Comparison of ENCODE assay signal across 1 cellular context in genomic region chr2:88691339-88692183, GRCh38.
TF ChIP-seq lines count a peak whose summit lies in the region.

Gene RPIA, plus strand, starts transcription at chr2:88691673. Its CDS starts 26 bp downstream, at chr2:88691699.

TF ChIP-seq in HepG2, 621 proteins besides CTCF, POLR2A, EP300 and RAD21 (continued from another document and continues in another):
- TF ChIP-seq GLMP (CRISPR knock-in tag; IDR thresholded peaks at IDR 0.05; ENCODE audit: borderline replicate concordance): 0 out of 2 replicates have a peak, but pooled peaks have one; percentile 52
- TF ChIP-seq TEAD3 (CRISPR knock-in tag; optimal IDR thresholded peaks at IDR 0.05; ENCODE audit: borderline replicate concordance): peak; percentile 89
- 0 out of 2 replicates have a peak, but pooled peaks have one; percentile 16 for TF ChIP-seq HHEX (CRISPR knock-in tag; IDR thresholded peaks at IDR 0.05)
- peak; percentile 94; the same call in 1 of the 2 replicates for TF ChIP-seq ZNF343 (CRISPR knock-in tag; IDR thresholded peaks at IDR 0.05)
- TF ChIP-seq ZNF543 (CRISPR knock-in tag; IDR thresholded peaks at IDR 0.05): peak; percentile 65; the same call in 1 of the 2 replicates
- TF ChIP-seq THRA (CRISPR knock-in tag; IDR thresholded peaks at IDR 0.05; ENCODE audit: borderline replicate concordance): peak; percentile 52; the same call in 1 of the 2 replicates
- TF ChIP-seq ZNF496 (CRISPR knock-in tag; IDR thresholded peaks at IDR 0.05; ENCODE audit: insufficient replicate concordance): no peak
- TF ChIP-seq ZNF510 (CRISPR knock-in tag; IDR thresholded peaks at IDR 0.05; ENCODE audit: low read depth): 0 out of 2 replicates have a peak, but pooled peaks have one; percentile 75
- no peak for TF ChIP-seq ZNF660 (CRISPR knock-in tag; IDR thresholded peaks at IDR 0.05; ENCODE audit: borderline replicate concordance, low read depth)
- TF ChIP-seq TRAFD1 (CRISPR knock-in tag; IDR thresholded peaks at IDR 0.05; ENCODE audit: borderline replicate concordance): peak; percentile 33; the same call in 1 of the 2 replicates
- peak; percentile 89 for TF ChIP-seq ZXDC (CRISPR knock-in tag; IDR thresholded peaks at IDR 0.05)
- TF ChIP-seq NFAT5 (CRISPR knock-in tag; IDR thresholded peaks at IDR 0.05): peak; percentile 96; the same call in 1 of the 2 replicates
- peak; percentile 72 for TF ChIP-seq ZBTB38 (CRISPR knock-in tag; IDR thresholded peaks at IDR 0.05)
- TF ChIP-seq KDM5A (IDR thresholded peaks at IDR 0.05; ENCODE audit: borderline replicate concordance, low read length): peak; percentile 82
- TF ChIP-seq JARID2 (CRISPR knock-in tag; IDR thresholded peaks at IDR 0.05; ENCODE audit: insufficient replicate concordance): peak; percentile 81
- TF ChIP-seq ZZZ3 (CRISPR knock-in tag; IDR thresholded peaks at IDR 0.05; ENCODE audit: borderline replicate concordance): peak; percentile 93
- TF ChIP-seq HNRNPH1 (optimal IDR thresholded peaks at IDR 0.05; ENCODE audit: low read depth, low read length): no peak
- no peak for TF ChIP-seq ZSCAN22 (CRISPR knock-in tag; IDR thresholded peaks at IDR 0.05)
- TF ChIP-seq MXI1 (IDR thresholded peaks at IDR 0.05; ENCODE audit: borderline replicate concordance, low read depth, low read length): peak; percentile 98
- TF ChIP-seq ZNF251 (CRISPR knock-in tag; IDR thresholded peaks at IDR 0.05): peak; percentile 45; the same call in 1 of the 2 replicates
- no peak for TF ChIP-seq MED8 (CRISPR knock-in tag; IDR thresholded peaks at IDR 0.05; ENCODE audit: insufficient replicate concordance)
- no peak for TF ChIP-seq HMGA1 (CRISPR knock-in tag; conservative IDR thresholded peaks at IDR 0.05)
- no peak; the same call in 1 of the 2 replicates for TF ChIP-seq GATAD2A (CRISPR knock-in tag; IDR thresholded peaks at IDR 0.05)
- TF ChIP-seq FOXA1 (IDR thresholded peaks at IDR 0.05): no peak
- TF ChIP-seq FOXA1 (CRISPR knock-in tag; IDR thresholded peaks at IDR 0.05): peak; percentile 31; the same call in 1 of the 2 replicates
- TF ChIP-seq ZFX (CRISPR knock-in tag; IDR thresholded peaks at IDR 0.05; ENCODE audit: low read depth): peak; percentile 97
- no peak for TF ChIP-seq SOX5 (CRISPR knock-in tag; IDR thresholded peaks at IDR 0.05; ENCODE audit: borderline replicate concordance)
- 0 out of 2 replicates have a peak, but pooled peaks have one; percentile 78 for TF ChIP-seq ZBTB39 (CRISPR knock-in tag; IDR thresholded peaks at IDR 0.05)
- TF ChIP-seq NR2F1 (CRISPR knock-in tag; IDR thresholded peaks at IDR 0.05): no peak
- no peak for TF ChIP-seq ZNF512B (CRISPR knock-in tag; IDR thresholded peaks at IDR 0.05; ENCODE audit: borderline replicate concordance)
- no peak for TF ChIP-seq ZSCAN5A (CRISPR knock-in tag; IDR thresholded peaks at IDR 0.05; ENCODE audit: borderline replicate concordance)
- peak; percentile 91 for TF ChIP-seq ATF7-NPFF (CRISPR knock-in tag; IDR thresholded peaks at IDR 0.05; ENCODE audit: low read depth)
- TF ChIP-seq PTBP1 (IDR thresholded peaks at IDR 0.05; ENCODE audit: low read depth, low read length, poor library complexity, severe bottlenecking): peak; percentile 39
- peak; percentile 42 for TF ChIP-seq NFYB (CRISPR knock-in tag; IDR thresholded peaks at IDR 0.05)
- peak; percentile 96 for TF ChIP-seq HES4 (CRISPR knock-in tag; IDR thresholded peaks at IDR 0.05; ENCODE audit: borderline replicate concordance)
- TF ChIP-seq ZNF792 (CRISPR knock-in tag; IDR thresholded peaks at IDR 0.05): no peak; the same call in 1 of the 2 replicates
- no peak for TF ChIP-seq FOXP4 (CRISPR knock-in tag; IDR thresholded peaks at IDR 0.05)
- TF ChIP-seq MIXL1 (CRISPR knock-in tag; IDR thresholded peaks at IDR 0.05): peak; percentile 36
- no peak for TF ChIP-seq KDM6A (CRISPR knock-in tag; IDR thresholded peaks at IDR 0.05; ENCODE audit: low read depth)
